Comparison of ENCODE assay signal across 11 cellular contexts in the genomic region with DNA sequence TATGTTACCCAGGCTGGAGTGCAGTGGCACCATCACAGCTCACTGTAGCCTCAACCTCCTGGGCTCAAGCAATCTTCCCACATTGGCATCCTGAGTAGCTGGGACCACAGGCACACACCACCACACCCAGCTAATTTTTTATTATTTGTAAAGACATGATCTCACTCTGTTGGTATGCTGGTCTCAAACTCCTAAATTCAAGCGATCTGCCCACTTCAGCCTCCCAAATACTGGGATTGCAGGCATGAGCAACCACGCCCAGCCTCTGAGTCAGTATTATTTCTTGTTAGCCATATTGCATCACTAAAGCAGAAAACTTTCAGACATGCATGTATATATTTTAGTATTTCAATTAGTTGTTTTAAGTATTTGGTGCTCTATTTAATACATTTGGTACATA.
DNase-seq lines count a peak whose midpoint lies in the region; ATAC-seq, FAIRE-seq and TF ChIP-seq lines count a peak whose summit lies in the region.
"Had no signal": no experiment of that assay in that cellular context is flagged by ENCODE, and none has a peak within 500 bp of the region (broad histone marks: within the 10 kb centered on the region; RNA-seq: fewer than 3 reads in every experiment).

No MANE protein-coding gene starts in this region.

- WGBS in mesendoderm (ENCODE audit: extremely low coverage, insufficient coverage, low lambda C conversion rate) = no CpG with 5 or more reads among the region's 2 CpGs
- WGBS in ovary, 3 donors = 55 to 85% (median 77%) methylated on average over 2 of the region's 2 CpGs

- no peak for ATAC-seq in gastrocnemius medialis
- ATAC-seq: Panc1; stimulated activated naive B cell treated with anti-CD40 and anti-IgM and Interleukin-4, amounts not matched to agents 10 μg/mL and 1 μg/mL and 100 μg/mL, for 72 hours had no signal

- H2AK5ac ChIP-seq in mesendoderm (ENCODE audit: low read length) = no peak overlapping the region

- H2BK5ac ChIP-seq in mesendoderm (ENCODE audit: low read length) = no peak overlapping the region

- H3K4me2 ChIP-seq in mesendoderm (ENCODE audit: low read length) = no peak overlapping the region

- TF ChIP-seq EP300 in ovary (IDR thresholded peaks at IDR 0.05) = no peak

- H2BK15ac ChIP-seq in mesendoderm (replicated peaks; ENCODE audit: low read depth) = no peak overlapping the region

- H3K27ac ChIP-seq in mesendoderm (ENCODE audit: low read depth, low read length) = no peak overlapping the region
- H3K27ac ChIP-seq in gastrocnemius medialis = no peak overlapping the region
- H3K27ac ChIP-seq in ovary = no peak overlapping the region

- in situ Hi-C loops in gastrocnemius medialis (cut with MboI; ENCODE audit: low sequenced_read_pairs in 4 of 4) = no loop called here

- peaks cover 2% of the 10 kb centered on the region for H3K79me1 ChIP-seq in mesendoderm (ENCODE audit: low read length)

- no peak overlapping the region for H4K5ac ChIP-seq in mesendoderm (ENCODE audit: low read length)

- no peak overlapping the region for H3K23ac ChIP-seq in mesendoderm (ENCODE audit: low read length)

- FAIRE-seq in HTR-8/SVneo (lab: Jason Lieb, UNC) (no peak), bronchial epithelial cell (lab: Jason Lieb, UNC) (no peak)

- no peaks in the 10 kb centered on the region for H3K79me2 ChIP-seq in mesendoderm (ENCODE audit: control insufficient read depth, insufficient read depth, low read length)

- DNase-seq in AG09319 (ENCODE audit: extremely low read depth, low read depth) = peak; percentile 75
- DNase-seq in HTR-8/SVneo (ENCODE audit: insufficient read length, low spot score) = peak; percentile 1
- peak; percentile 85 for DNase-seq in bronchial epithelial cell (ENCODE audit: low read depth)
- peak; percentile 84 for DNase-seq in mesendoderm
- no peak for DNase-seq in activated CD4-positive, alpha-beta T cell treated with anti-CD3 and anti-CD28 coated beads for 48 hours
- no peak for DNase-seq in gastrocnemius medialis
- DNase-seq in GM20000 (ENCODE audit: low spot score) = no peak
- no peak for DNase-seq in ovary
- DNase-seq: activated B cell treated with CpG ODN at 0.5 μM for 24 hours; stimulated activated naive B cell treated with anti-CD40 and anti-IgM and Interleukin-4, amounts not matched to agents 10 μg/mL and 1 μg/mL and 100 μg/mL, for 72 hours had no signal

- no peak overlapping the region for H3K56ac ChIP-seq in mesendoderm (ENCODE audit: low read length)

- H3K4me1 ChIP-seq in mesendoderm (ENCODE audit: control insufficient read depth, low read depth, low read length) = no peaks in the 10 kb centered on the region
- no peaks in the 10 kb centered on the region for H3K4me1 ChIP-seq in gastrocnemius medialis
- H3K4me1 ChIP-seq in ovary (ENCODE audit: insufficient read depth) = no peaks in the 10 kb centered on the region

- TF ChIP-seq POLR2A in gastrocnemius medialis (IDR thresholded peaks at IDR 0.05) (no peak), ovary (IDR thresholded peaks at IDR 0.05) (no peak)

- H3K27me3 ChIP-seq in bronchial epithelial cell (ENCODE audit: control insufficient read depth, insufficient read depth, low read length) (no peaks in the 10 kb centered on the region), mesendoderm (ENCODE audit: insufficient read depth, low read length, poor library complexity) (no peaks in the 10 kb centered on the region), gastrocnemius medialis (no peaks in the 10 kb centered on the region), ovary (no peaks in the 10 kb centered on the region)

- no peaks in the 10 kb centered on the region for H3K9me3 ChIP-seq in gastrocnemius medialis
- H3K9me3 ChIP-seq in ovary = no peaks in the 10 kb centered on the region

- no peak overlapping the region for H2BK120ac ChIP-seq in mesendoderm (ENCODE audit: low read depth, low read length)

- H3K36me3 ChIP-seq in bronchial epithelial cell (ENCODE audit: control insufficient read depth, insufficient read depth, low read length) = no peaks in the 10 kb centered on the region
- no peaks in the 10 kb centered on the region for H3K36me3 ChIP-seq in mesendoderm (ENCODE audit: control insufficient read depth, insufficient read depth, low read length)
- no peaks in the 10 kb centered on the region for H3K36me3 ChIP-seq in gastrocnemius medialis
- no peaks in the 10 kb centered on the region for H3K36me3 ChIP-seq in ovary

- no peak overlapping the region for H3K9ac ChIP-seq in mesendoderm (ENCODE audit: low read length)

- intact Hi-C loops in gastrocnemius medialis (cut with DNase I; ENCODE audit: low total_unique reads) = no loop called here
- intact Hi-C loops in ovary (cut with DNase I) = no loop called here

- H3K18ac ChIP-seq in mesendoderm (ENCODE audit: low read length) = no peak overlapping the region

- H3K4ac ChIP-seq in mesendoderm (ENCODE audit: low read depth, low read length) = no peak overlapping the region

- no peak overlapping the region for H3K4me3 ChIP-seq in bronchial epithelial cell (ENCODE audit: low read depth, low read length)
- no peak overlapping the region for H3K4me3 ChIP-seq in mesendoderm (ENCODE audit: low read length)
- no peak overlapping the region for H3K4me3 ChIP-seq in gastrocnemius medialis
- H3K4me3 ChIP-seq in ovary = no peak overlapping the region

- no peak overlapping the region for H4K8ac ChIP-seq in mesendoderm (ENCODE audit: low read depth, low read length)

- TF ChIP-seq CTCF in AG09319 (IDR thresholded peaks at IDR 0.05; ENCODE audit: low read depth, low read length) = no peak
- TF ChIP-seq CTCF in bronchial epithelial cell (IDR thresholded peaks at IDR 0.05; ENCODE audit: insufficient read depth, low read length, severe bottlenecking) = no peak
- TF ChIP-seq CTCF in gastrocnemius medialis (IDR thresholded peaks at IDR 0.05 in 4 of 5, conservative IDR thresholded peaks at IDR 0.05 in 1 of 5) = no peak
- no peak for TF ChIP-seq CTCF in GM20000 (IDR thresholded peaks at IDR 0.05; ENCODE audit: extremely low read depth, missing control alignments)
- TF ChIP-seq CTCF in ovary (IDR thresholded peaks at IDR 0.05) = no peak

Comparison
In these comparisons a context has a peak if more than half of its experiments do, and no peak if none do; other contexts are left out.
1. DNase-seq: peak in AG09319 (single experiment), HTR-8/SVneo (single experiment), bronchial epithelial cell (single experiment) and mesendoderm (single experiment); none in activated CD4-positive, alpha-beta T cell treated with anti-CD3 and anti-CD28 coated beads for 48 hours (single experiment), gastrocnemius medialis (0 of 2), GM20000 (single experiment) and ovary (0 of 5).